Comparison of ENCODE assay signal across 8 cellular contexts in the genomic region with DNA sequence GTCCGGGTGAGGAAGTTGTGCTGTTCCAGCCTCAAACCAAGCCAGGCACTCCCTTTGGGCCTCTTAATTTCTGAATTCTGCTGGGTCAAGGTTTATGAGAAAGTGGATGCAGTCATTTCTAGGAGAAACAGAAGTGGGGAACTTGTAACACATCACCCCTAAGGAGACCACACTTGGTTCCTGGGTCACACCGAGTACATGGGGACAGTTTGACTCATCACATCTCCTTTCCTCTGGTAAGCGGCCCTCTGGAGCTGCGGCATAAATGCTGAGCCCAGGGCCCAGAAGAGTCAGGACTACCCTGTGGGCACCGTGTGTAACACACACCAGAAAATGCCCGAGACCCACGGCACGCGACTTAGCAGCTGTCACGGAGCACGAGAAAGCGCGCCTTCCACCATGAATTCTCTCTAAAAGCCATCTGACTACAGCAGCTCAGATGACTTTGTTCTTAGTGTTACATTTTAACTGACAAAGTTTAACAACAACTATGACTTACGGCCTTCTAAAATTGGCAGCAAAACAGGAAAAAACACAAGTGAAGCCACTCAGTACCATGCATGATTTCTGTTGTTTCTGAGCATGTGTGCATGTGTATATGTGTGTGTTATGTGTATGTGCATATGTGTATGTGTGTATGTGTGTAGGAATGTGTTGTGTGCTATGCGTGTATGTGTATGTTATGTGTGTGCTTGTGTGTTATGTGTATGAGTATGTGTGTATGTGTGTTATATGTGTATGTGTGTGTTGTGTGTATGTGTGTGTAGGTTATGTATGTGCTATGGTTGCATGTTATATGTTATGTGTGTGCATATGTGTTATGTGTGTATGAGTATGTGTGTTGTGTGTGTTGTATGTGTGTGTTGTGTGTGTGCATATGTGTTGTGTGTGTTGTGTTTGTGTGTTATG. TPM values are rescaled to one million over a fixed set of nuclear protein-coding genes. Genes with fewer than 3 reads are reported as not detected.
DNase-seq lines count a peak whose midpoint lies in the region; FAIRE-seq and TF ChIP-seq lines count a peak whose summit lies in the region.

No MANE protein-coding gene starts in this region.

- CTCF ChIA-PET in endothelial cell of umbilical vein (lab: Charles Lee): interaction anchor here (1.0 to 1.6 kb wide), 3 partner anchors 91 to 480 kb away, joined by 3 to 4 read pairs (median 3); no protein-coding TSS in a partner anchor

- TF ChIP-seq POLR2A in endothelial cell of umbilical vein (IDR thresholded peaks at IDR 0.05; ENCODE audit: low read depth, low read length): no peak

- no peaks in the 10 kb centered on the region for H3K9me1 ChIP-seq in endothelial cell of umbilical vein (replicated peaks; ENCODE audit: control insufficient read depth, extremely low read depth, insufficient read depth, low read length)

- TF ChIP-seq CTCF in HL-60 (IDR thresholded peaks at IDR 0.05; ENCODE audit: insufficient read depth, low read length) (no peak), endothelial cell of umbilical vein (IDR thresholded peaks at IDR 0.05; ENCODE audit: extremely low read depth in 1 of 2, insufficient read depth in 1 of 2, low read depth in 1 of 2, low read length in 2 of 2) (no peak)

- H3K27ac ChIP-seq in HL-60 (replicated peaks) (peak overlapping the region; percentile 66), endothelial cell of umbilical vein (ENCODE audit: insufficient read depth, low read depth, low read length) (no peak overlapping the region), subcutaneous abdominal adipose tissue (ENCODE audit: low read depth, low read length) (peak overlapping the region; percentile 99)

- no peaks in the 10 kb centered on the region for H3K79me2 ChIP-seq in endothelial cell of umbilical vein (ENCODE audit: control insufficient read depth, insufficient read depth, low read length)

- intact Hi-C loops in endothelial cell of umbilical vein (cut with micrococcal nuclease): no loop called here

- H3K4me1 ChIP-seq in endothelial cell of umbilical vein (ENCODE audit: control insufficient read depth, extremely low read depth, insufficient read depth, low read length): peaks cover 35% of the 10 kb centered on the region
- peaks cover 35 to 77% (median 73%) of the 10 kb centered on the region in 5 donors for H3K4me1 ChIP-seq in subcutaneous abdominal adipose tissue (ENCODE audit: control insufficient read depth in 5 of 5, insufficient read depth in 5 of 5, low read length in 5 of 5)

- DNase-seq in stimulated activated CD4-positive, alpha-beta T cell treated with anti-CD3 and anti-CD28 coated beads, Interleukin-1b, Interleukin-23, amount 100 ng/mL, for 48 hours: peak; percentile 70
- no peak for DNase-seq in stimulated activated CD4-positive, alpha-beta T cell treated with anti-CD3 and anti-CD28 coated beads, Interleukin-12 subunit alpha, Interleukin-12 subunit beta, amount 100 ng/mL, for 4 hours
- DNase-seq in HL-60 (ENCODE audit: low read depth in 1 of 2, low spot score in 1 of 2) (peak in 1 of 2 experiments; percentile 56), endothelial cell of umbilical vein (ENCODE audit: low read depth, low spot score) (peak; percentile 50), ecto neural progenitor cell (ENCODE audit: low spot score) (no peak), NCI-H2029 (lab: John Stamatoyannopoulos, UW) (no peak)
- DNase-seq in effector CD4-positive, alpha-beta T cell: no peak

- H3K9ac ChIP-seq in endothelial cell of umbilical vein (replicated peaks; ENCODE audit: extremely low read depth, insufficient read depth, low read length) (no peak overlapping the region), subcutaneous abdominal adipose tissue (ENCODE audit: low read length in 5 of 5) (peak overlapping the region; percentile 0 to 65 (median 49))

- no TSS peak for BruUV-seq in endothelial cell of umbilical vein (replicated peaks; lab: Mats Ljungman, UMichigan)

- no peaks in the 10 kb centered on the region for H3K27me3 ChIP-seq in HL-60 (ENCODE audit: insufficient read depth, poor library complexity, severe bottlenecking)
- H3K27me3 ChIP-seq in endothelial cell of umbilical vein (ENCODE audit: control insufficient read depth in 2 of 2, insufficient read depth in 2 of 2, low read length in 2 of 2): no peaks in the 10 kb centered on the region
- H3K27me3 ChIP-seq in subcutaneous abdominal adipose tissue (ENCODE audit: control insufficient read depth in 5 of 5, insufficient read depth in 4 of 5, low read length in 5 of 5): no peaks in the 10 kb centered on the region

- dilution Hi-C loops in endothelial cell of umbilical vein (cut with MboI; ENCODE audit: extremely low pct_ligation_motif_present, low sequenced_read_pairs): loop anchor here (10.0 kb wide), 2 partner anchors 353 to 473 kb away; no protein-coding TSS in a partner anchor

- no peak overlapping the region for H3K4me3 ChIP-seq in HL-60 (replicated peaks; ENCODE audit: insufficient read depth, low read length)
- no peak overlapping the region for H3K4me3 ChIP-seq in endothelial cell of umbilical vein (replicated peaks in 1 of 3; ENCODE audit: insufficient read depth in 1 of 3, low read depth in 1 of 3, low read length in 3 of 3)
- H3K4me3 ChIP-seq in subcutaneous abdominal adipose tissue (ENCODE audit: low read depth in 1 of 5, low read length in 5 of 5): peak overlapping the region in 1 of 5 donors; percentile 2

- POLR2A ChIA-PET in endothelial cell of umbilical vein (lab: Charles Lee): no interaction called here

- no peaks in the 10 kb centered on the region for H4K20me1 ChIP-seq in endothelial cell of umbilical vein (replicated peaks; ENCODE audit: control insufficient read depth, extremely low read depth, insufficient read depth, low read length)

- no peak overlapping the region for H2AFZ ChIP-seq in endothelial cell of umbilical vein (ENCODE audit: low read depth, low read length)

- FAIRE-seq in endothelial cell of umbilical vein (lab: Jason Lieb, UNC): no peak

- H3K36me3 ChIP-seq in endothelial cell of umbilical vein (ENCODE audit: control insufficient read depth in 2 of 2, extremely low read depth in 1 of 2, insufficient read depth in 2 of 2, low read length in 2 of 2) (no peaks in the 10 kb centered on the region), subcutaneous abdominal adipose tissue (ENCODE audit: control insufficient read depth in 5 of 5, insufficient read depth in 5 of 5, low read length in 5 of 5) (no peaks in the 10 kb centered on the region)

- H3K9me3 ChIP-seq in endothelial cell of umbilical vein (replicated peaks; ENCODE audit: control insufficient read depth, insufficient read depth, low read length): no peaks in the 10 kb centered on the region
- no peaks in the 10 kb centered on the region for H3K9me3 ChIP-seq in subcutaneous abdominal adipose tissue (ENCODE audit: control insufficient read depth in 5 of 5, low read length in 5 of 5)

- no peak overlapping the region for H3K4me2 ChIP-seq in endothelial cell of umbilical vein (ENCODE audit: insufficient read depth, low read length)

TF ChIP-seq in endothelial cell of umbilical vein, 7 proteins besides CTCF, POLR2A, EP300 and RAD21:
- TF ChIP-seq EZH2 (IDR thresholded peaks at IDR 0.05; ENCODE audit: borderline replicate concordance, low read depth, low read length, severe bottlenecking): no peak
- no peak for TF ChIP-seq GATA2 (IDR thresholded peaks at IDR 0.05; ENCODE audit: insufficient read depth, insufficient read length, low read depth, low read length)
- TF ChIP-seq FOS (IDR thresholded peaks at IDR 0.05; ENCODE audit: borderline replicate concordance, insufficient read depth, low read length): no peak
- TF ChIP-seq JUN (IDR thresholded peaks at IDR 0.05; ENCODE audit: borderline replicate concordance, insufficient read depth, insufficient read length, low read depth): no peak
- TF ChIP-seq, protein P1, sequence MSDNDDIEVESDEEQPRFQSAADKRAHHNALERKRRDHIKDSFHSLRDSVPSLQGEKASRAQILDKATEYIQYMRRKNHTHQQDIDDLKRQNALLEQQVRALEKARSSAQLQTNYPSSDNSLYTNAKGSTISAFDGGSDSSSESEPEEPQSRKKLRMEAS (IDR thresholded peaks at IDR 0.05; ENCODE audit: insufficient read depth, insufficient read length): no peak
- no peak for TF ChIP-seq MYC (IDR thresholded peaks at IDR 0.05; ENCODE audit: low read depth, low read length)
- TF ChIP-seq POLR2AphosphoS5 (IDR thresholded peaks at IDR 0.05; ENCODE audit: insufficient read depth, low read depth, low read length): no peak
TF ChIP-seq in endothelial cell of umbilical vein: peak in this region for 0.

RNA-seq across cellular contexts. Expression of a gene that starts 50.8 kb away (rescaled TPM):
- total RNA-seq in endothelial cell of umbilical vein: 98.4 and 108 TPM in 2 replicates
- polyA plus RNA-seq in endothelial cell of umbilical vein: 31.8 and 42.5 TPM in 2 replicates
- 59.4 and 65.2 TPM in 2 replicates for polyA plus RNA-seq in endothelial cell of umbilical vein (2011; cell fraction: cytosol; rRNA removed)
- polyA plus RNA-seq in endothelial cell of umbilical vein (2011; cell fraction: nucleus; rRNA removed): 27.6 and 30.6 TPM in 2 replicates
- polyA plus RNA-seq in endothelial cell of umbilical vein (2012): 84.6 and 120 TPM in 2 replicates
- 44.9 and 49.6 TPM in 2 replicates for polyA minus RNA-seq in endothelial cell of umbilical vein
- 42.7 TPM for polyA minus RNA-seq in endothelial cell of umbilical vein (2011; cell fraction: cytosol; rRNA and poly(A)+ RNA removed)
- 24.0 and 25.6 TPM in 2 replicates for polyA minus RNA-seq in endothelial cell of umbilical vein (2011; cell fraction: nucleus; rRNA and poly(A)+ RNA removed)

Comparison
In these comparisons a context has a peak if more than half of its experiments do, and no peak if none do; other contexts are left out.
1. DNase-seq: peak in stimulated activated CD4-positive, alpha-beta T cell treated with anti-CD3 and anti-CD28 coated beads, Interleukin-1b, Interleukin-23, amount 100 ng/mL, for 48 hours (single experiment) and endothelial cell of umbilical vein (single experiment); none in stimulated activated CD4-positive, alpha-beta T cell treated with anti-CD3 and anti-CD28 coated beads, Interleukin-12 subunit alpha, Interleukin-12 subunit beta, amount 100 ng/mL, for 4 hours (single experiment), ecto neural progenitor cell (single experiment), NCI-H2029 (single experiment) and effector CD4-positive, alpha-beta T cell (single experiment).